Comparison of ENCODE assay signal across 8 cellular contexts in genomic region chr10:87860156-87860795, GRCh38. TPM values are rescaled to one million over a fixed set of nuclear protein-coding genes. Genes with fewer than 3 reads are reported as not detected.
DNase-seq lines count a peak whose midpoint lies in the region; ATAC-seq and TF ChIP-seq lines count a peak whose summit lies in the region.

No MANE protein-coding gene starts in this region.

- no peaks in the 10 kb centered on the region for H3K36me3 ChIP-seq in cardiac muscle cell
- no peaks in the 10 kb centered on the region for H3K36me3 ChIP-seq in neural cell (ENCODE audit: insufficient read depth, low read length)

- peak; percentile 29 for TF ChIP-seq CTCF in cardiac muscle cell (IDR thresholded peaks at IDR 0.05; ENCODE audit: low read depth, low read length)
- TF ChIP-seq CTCF in LNCaP clone FGC (IDR thresholded peaks at IDR 0.05; ENCODE audit: control insufficient read depth, extremely low read depth, insufficient read depth) = peak; percentile 60
- peak; percentile 10 for TF ChIP-seq CTCF in coronary artery (IDR thresholded peaks at IDR 0.05)
- TF ChIP-seq CTCF in neural cell (IDR thresholded peaks at IDR 0.05; ENCODE audit: poor library complexity, severe bottlenecking) = peak; percentile 36

- peaks cover 7% of the 10 kb centered on the region for H4K20me1 ChIP-seq in neural cell (ENCODE audit: insufficient read depth)

- ATAC-seq in Right ventricle myocardium superior (ENCODE audit: poor library complexity) (no peak), HG03135 (IDR thresholded peaks at IDR 0.05; ENCODE audit: unreplicated experiment) (no peak)

- H3K4me3 ChIP-seq in cardiac muscle cell (no peak overlapping the region), LNCaP clone FGC (ENCODE audit: low read depth, low read length) (no peak overlapping the region), coronary artery (no peak overlapping the region), neural cell (ENCODE audit: low read length) (no peak overlapping the region)

- no peak overlapping the region for H3K27ac ChIP-seq in cardiac muscle cell
- peak overlapping the region in 1 of 2 donors; percentile 97 for H3K27ac ChIP-seq in coronary artery
- H3K27ac ChIP-seq in neural cell (ENCODE audit: low read length) = no peak overlapping the region

- no peaks in the 10 kb centered on the region for H3K9me3 ChIP-seq in cardiac muscle cell (ENCODE audit: low read depth)
- no peaks in the 10 kb centered on the region for H3K9me3 ChIP-seq in neural cell (ENCODE audit: low read length)

- H3K79me2 ChIP-seq in neural cell (replicated peaks; ENCODE audit: insufficient read depth, low read length) = peaks cover 10% of the 10 kb centered on the region

- H3K4me2 ChIP-seq in neural cell (ENCODE audit: low read length) = no peak overlapping the region

- H2AFZ ChIP-seq in neural cell (ENCODE audit: low read depth, low read length) = no peak overlapping the region

- TF ChIP-seq RAD21 in neural cell (conservative IDR thresholded peaks at IDR 0.05) = peak; percentile 46

- H3K9me2 ChIP-seq in neural cell (ENCODE audit: insufficient read depth, low read length) = no peaks in the 10 kb centered on the region

- no peak overlapping the region for H3K9ac ChIP-seq in neural cell (ENCODE audit: low read length)

- no peaks in the 10 kb centered on the region for H3K27me3 ChIP-seq in cardiac muscle cell
- H3K27me3 ChIP-seq in neural cell (ENCODE audit: insufficient read depth, low read depth, low read length) = no peaks in the 10 kb centered on the region

- peaks cover 10% of the 10 kb centered on the region for H3F3A ChIP-seq in neural cell (ENCODE audit: insufficient read depth, low read length, poor library complexity, severe bottlenecking)

- H3K4me1 ChIP-seq in cardiac muscle cell (ENCODE audit: low read depth) = peaks cover 3% of the 10 kb centered on the region

- intact Hi-C loops in Right ventricle myocardium superior (cut with DNase I) = loop anchor here (5.0 to 10.0 kb wide), 5 partner anchors 55 to 692 kb away; no protein-coding TSS in a partner anchor

- TF ChIP-seq EP300 in neural cell (conservative IDR thresholded peaks at IDR 0.05; ENCODE audit: poor library complexity, severe bottlenecking) = no peak

- DNase-seq in cardiac muscle cell (ENCODE audit: low read depth in 1 of 2, low spot score in 1 of 2) (peak; percentile 23 to 59), Right ventricle myocardium superior (no peak), LNCaP clone FGC (ENCODE audit: low read depth) (no peak), SK-N-DZ (ENCODE audit: low spot score) (peak; percentile 54), coronary artery (ENCODE audit: low spot score) (no peak)
- DNase-seq in activated CD4-positive, CD25-positive, alpha-beta regulatory T cell treated with anti-CD3 and anti-CD28 coated beads, Interleukin-2, amount 50 U/mL, for 72 hours = no peak

TF ChIP-seq in neural cell, 6 proteins besides CTCF, POLR2A, EP300 and RAD21:
- TF ChIP-seq SMC3 (conservative IDR thresholded peaks at IDR 0.05; ENCODE audit: poor library complexity) (peak; percentile 28), REST (IDR thresholded peaks at IDR 0.05; ENCODE audit: borderline replicate concordance) (no peak), MXI1 (conservative IDR thresholded peaks at IDR 0.05; ENCODE audit: poor library complexity, severe bottlenecking) (no peak), TAF1 (IDR thresholded peaks at IDR 0.05; ENCODE audit: low read depth) (no peak)

RNA-seq across cellular contexts. Expression of gene KLLN, which starts 3.1 kb away (rescaled TPM):
- 1.5 and 1.8 TPM in 2 replicates for total RNA-seq in cardiac muscle cell
- 0.69 and 0.77 TPM in 2 replicates for polyA plus RNA-seq in cardiac muscle cell
- 0.30 TPM for total RNA-seq in Right ventricle myocardium superior
- 0.44 and 0.56 TPM in 2 replicates for polyA plus RNA-seq in SK-N-DZ (2014; cell fraction: cytosol; rRNA removed)
- 0.05 and 0.07 TPM in 2 replicates for polyA plus RNA-seq in SK-N-DZ (2014; cell fraction: nucleus; rRNA removed)
- 0.30 and 0.77 TPM in 2 replicates for polyA plus RNA-seq in neural cell
- polyA minus RNA-seq in neural cell = 2.8 and 2.9 TPM in 2 replicates

RNA-seq across cellular contexts. Expression of gene PTEN, which starts 3.1 kb away (rescaled TPM):
- total RNA-seq in cardiac muscle cell (33.8 and 66.1 TPM in 2 replicates), Right ventricle myocardium superior (54.3 TPM)
- polyA plus RNA-seq in cardiac muscle cell (30.4 and 34.1 TPM in 2 replicates), neural cell (47.3 and 50.4 TPM in 2 replicates)
- 20.4 and 36.8 TPM in 2 replicates for polyA plus RNA-seq in SK-N-DZ (2014; cell fraction: cytosol; rRNA removed)
- polyA plus RNA-seq in SK-N-DZ (2014; cell fraction: nucleus; rRNA removed) = 17.3 and 24.9 TPM in 2 replicates
- 218 and 240 TPM in 2 replicates for polyA minus RNA-seq in neural cell

RNA-seq across cellular contexts. Expression of gene ATAD1, which starts 42.2 kb away (rescaled TPM):
- total RNA-seq in cardiac muscle cell (41.6 and 47.4 TPM in 2 replicates), Right ventricle myocardium superior (96.7 TPM)
- polyA plus RNA-seq in cardiac muscle cell (82.5 and 103 TPM in 2 replicates), neural cell (136 and 165 TPM in 2 replicates)
- polyA plus RNA-seq in SK-N-DZ (2014; cell fraction: cytosol; rRNA removed) = 59.3 and 60.5 TPM in 2 replicates
- polyA plus RNA-seq in SK-N-DZ (2014; cell fraction: nucleus; rRNA removed) = 29.2 and 32.8 TPM in 2 replicates
- 165 and 188 TPM in 2 replicates for polyA minus RNA-seq in neural cell

Comparison
In these comparisons a context has a peak if more than half of its experiments do, and no peak if none do; other contexts are left out.
1. DNase-seq: peak in cardiac muscle cell (2 of 2) and SK-N-DZ (single experiment); none in Right ventricle myocardium superior (single experiment), LNCaP clone FGC (single experiment), coronary artery (single experiment) and activated CD4-positive, CD25-positive, alpha-beta regulatory T cell treated with anti-CD3 and anti-CD28 coated beads, Interleukin-2, amount 50 U/mL, for 72 hours (single experiment).
2. CTCF ChIP-seq: peak in every context shown above with its lines; median percentile 60 in LNCaP clone FGC; 36 in neural cell; 29 in cardiac muscle cell; 10 in coronary artery.